ENCODE assay signal across 19 cellular contexts in genomic region chr2:206502729-206503128, GRCh38.
"Had no signal": no experiment of that assay in that cellular context is flagged by ENCODE, and none has a peak within 500 bp of the region (broad histone marks: within the 10 kb centered on the region; RNA-seq: fewer than 3 reads in every experiment).

No MANE protein-coding gene starts in this region.

- H3K4me3 ChIP-seq: heart right ventricle, pancreas, thoracic aorta, upper lobe of right lung had no signal

- H3K36me3 ChIP-seq: heart right ventricle, pancreas, thoracic aorta, upper lobe of right lung had no signal

- DNase-seq: activated B cell treated with CpG ODN at 0.5 μM for 24 hours; activated CD4-positive, alpha-beta T cell treated with anti-CD3 and anti-CD28 coated beads, Interleukin-2, amount 50 U/mL, for 1 hour; activated naive CD4-positive, alpha-beta T cell treated with anti-CD3 and anti-CD28 coated beads, Interleukin-2, amount 10 ng/mL, durations not matched to agents 7 days and 5 days; activated T-cell treated with anti-CD3 and anti-CD28 coated beads for 4 hours; dermis blood vessel endothelial cell; effector memory CD8-positive, alpha-beta T cell; heart right ventricle; islet precursor cell; naive B cell; pancreas; upper lobe of right lung had no signal

- H3K27me3 ChIP-seq: heart right ventricle, pancreas, upper lobe of right lung had no signal

- FAIRE-seq: astrocyte, bronchial epithelial cell, frontal cortex, pancreas had no signal

- H3K4me1 ChIP-seq: pancreas, upper lobe of right lung had no signal

- ATAC-seq: activated T-helper 17 cell treated with anti-CD3 and anti-CD28 coated beads, Interleukin-2, amount 50 U/mL, for 72 hours; effector memory CD8-positive, alpha-beta T cell; heart right ventricle; left lobe of liver; pancreas; stimulated activated effector memory CD8-positive, alpha-beta T cell treated with anti-CD3 and anti-CD28 coated beads, Interleukin-12 subunit alpha, Interleukin-12 subunit beta, amount 100 ng/mL, for 72 hours; upper lobe of right lung had no signal

- H3K9me3 ChIP-seq: heart right ventricle, pancreas, thoracic aorta, upper lobe of right lung had no signal

- H3K27ac ChIP-seq: epithelial cell of prostate, heart right ventricle, pancreas, thoracic aorta, upper lobe of right lung had no signal
